26 cellular contexts compared by ENCODE assay signal in the genomic region with DNA sequence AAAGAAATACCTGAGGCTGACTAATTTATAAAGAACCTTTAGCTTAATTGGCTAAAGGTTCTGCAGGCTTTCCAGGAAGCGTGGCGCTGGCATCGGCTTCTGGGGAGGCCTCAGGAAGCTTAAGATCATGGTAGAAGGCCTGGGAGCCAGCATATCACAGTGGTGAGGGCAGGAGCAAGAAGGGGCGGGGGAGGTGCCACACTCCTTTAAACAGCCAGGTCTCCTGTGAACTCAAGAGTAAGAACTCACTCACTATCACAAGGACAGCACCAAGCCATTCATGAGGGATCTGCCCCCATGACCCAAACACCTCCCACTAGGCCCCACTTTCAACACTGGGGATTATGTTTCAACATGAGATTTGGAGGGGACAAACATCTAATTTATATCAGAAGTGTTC. TPM values are rescaled to one million over a fixed set of nuclear protein-coding genes. Genes with fewer than 3 reads are reported as not detected.
"Had no signal": no experiment of that assay in that cellular context is flagged by ENCODE, and none has a peak within 500 bp of the region (broad histone marks: within the 10 kb centered on the region; RNA-seq: fewer than 3 reads in every experiment).

No MANE protein-coding gene starts in this region.

- H3K27ac Mint-ChIP-seq: immature natural killer cell; mesothelial cell of epicardium; naive B cell; natural killer cell; stimulated activated naive B cell treated with anti-CD40 and anti-IgM and Interleukin-4, amounts not matched to agents 10 μg/mL and 1 μg/mL and 100 μg/mL, for 72 hours had no signal

- H3K4me1 Mint-ChIP-seq: immature natural killer cell, mesothelial cell of epicardium, naive B cell, natural killer cell had no signal

- H3K4me3 ChIP-seq: left ventricle myocardium inferior, lung, ovary, prostate gland, skin epidermis, stomach, testis, thyroid gland, transverse colon, upper lobe of left lung, vagina had no signal

- H3K4me1 ChIP-seq: prostate gland, stomach, testis, thyroid gland, transverse colon, upper lobe of left lung, vagina had no signal

- H3K4me3 Mint-ChIP-seq: immature natural killer cell; mesothelial cell of epicardium; naive B cell; natural killer cell; stimulated activated naive B cell treated with anti-CD40 and anti-IgM and Interleukin-4, amounts not matched to agents 10 μg/mL and 1 μg/mL and 100 μg/mL, for 72 hours had no signal

- H3K27me3 ChIP-seq: ovary, stomach, testis, thyroid gland, transverse colon, upper lobe of left lung, vagina had no signal

- H3K36me3 Mint-ChIP-seq: natural killer cell had no signal

- H3K27me3 Mint-ChIP-seq: naive B cell; stimulated activated naive B cell treated with anti-CD40 and anti-IgM and Interleukin-4, amounts not matched to agents 10 μg/mL and 1 μg/mL and 100 μg/mL, for 72 hours had no signal

- H3K36me3 ChIP-seq: ovary, prostate gland, transverse colon had no signal

- ATAC-seq: natural killer cell; right cardiac atrium; sciatic nerve; stimulated activated naive B cell treated with anti-CD40 and anti-IgM and Interleukin-4, amounts not matched to agents 10 μg/mL and 1 μg/mL and 100 μg/mL, for 72 hours; stimulated activated naive CD8-positive, alpha-beta T cell treated with anti-CD3 and anti-CD28 coated beads, Interleukin-15, Interleukin-2, amounts not matched to agents 100 U/mL and 50 U/mL, for 24 hours had no signal

- H3K27ac ChIP-seq: left ventricle myocardium inferior, ovary, prostate gland, skin epidermis, stomach, testis, thyroid gland, transverse colon, upper lobe of left lung, vagina had no signal

- H3K9me3 Mint-ChIP-seq: immature natural killer cell; mesothelial cell of epicardium; naive B cell; natural killer cell; stimulated activated naive B cell treated with anti-CD40 and anti-IgM and Interleukin-4, amounts not matched to agents 10 μg/mL and 1 μg/mL and 100 μg/mL, for 72 hours had no signal

- DNase-seq: hippocampal formation; immature natural killer cell; left ventricle myocardium inferior; mesendoderm; naive B cell; natural killer cell; ovary; retina; right cardiac atrium; stimulated activated CD4-positive, alpha-beta T cell treated with anti-CD3 and anti-CD28 coated beads, Interleukin-12 subunit alpha, Interleukin-12 subunit beta, amount 100 ng/mL, for 4 hours; stimulated activated CD4-positive, alpha-beta T cell treated with anti-CD3 and anti-CD28 coated beads, Interleukin-15, amount 100 ng/mL, for 24 hours; stimulated activated CD4-positive, alpha-beta T cell treated with anti-CD3 and anti-CD28 coated beads, Interleukin-2, amount 100 ng/mL, for 24 hours; stimulated activated CD4-positive, alpha-beta T cell treated with anti-CD3 and anti-CD28 coated beads, Interleukin-4, amount 100 ng/mL, for 1 hour; stimulated activated naive B cell treated with anti-CD40 and anti-IgM and Interleukin-4, amounts not matched to agents 10 μg/mL and 1 μg/mL and 100 μg/mL, for 72 hours; stimulated activated naive CD8-positive, alpha-beta T cell treated with anti-CD3 and anti-CD28 coated beads, Interleukin-15, Interleukin-2, amounts not matched to agents 100 U/mL and 50 U/mL, for 24 hours; stomach; testis; thyroid gland; transverse colon; upper lobe of left lung had no signal

RNA-seq across cellular contexts. Expression of gene SLC4A11, which starts 34.4 kb away (rescaled TPM):
- polyA plus RNA-seq: immature natural killer cell had no signal
